23 cellular contexts compared by ENCODE assay signal in the genomic region with DNA sequence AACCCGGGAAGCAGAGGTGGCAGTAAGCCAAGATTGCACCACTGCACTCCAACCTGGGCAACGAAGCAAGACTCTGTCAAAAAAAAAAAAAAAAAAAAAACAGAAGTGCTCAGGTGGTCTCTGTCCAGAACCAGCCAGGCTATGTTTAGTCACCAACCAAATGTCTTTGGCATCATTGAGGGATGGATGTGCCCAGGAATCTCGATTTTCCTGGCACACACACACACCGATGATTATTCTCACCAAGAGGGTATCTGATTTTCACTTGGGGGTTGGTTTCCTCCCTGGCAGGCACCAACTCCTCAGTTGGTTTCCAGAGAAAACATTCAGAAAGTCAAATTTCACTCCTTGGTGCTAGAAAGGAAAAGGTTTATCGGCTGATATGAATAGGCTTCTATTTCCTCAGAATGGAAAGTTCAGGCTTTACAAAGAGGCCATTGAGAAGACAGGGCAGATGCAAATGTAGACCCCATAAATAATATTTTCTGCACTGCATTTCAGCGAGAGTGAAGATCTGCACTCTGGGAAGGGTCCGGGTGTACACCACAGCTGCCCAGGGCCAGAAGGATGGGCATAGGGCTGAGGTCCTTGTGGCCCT.
DNase-seq lines count a peak whose midpoint lies in the region; ATAC-seq, FAIRE-seq and TF ChIP-seq lines count a peak whose summit lies in the region.
"Had no signal": no experiment of that assay in that cellular context is flagged by ENCODE, and none has a peak within 500 bp of the region (broad histone marks: within the 10 kb centered on the region; RNA-seq: fewer than 3 reads in every experiment).

No MANE protein-coding gene starts in this region.

- no peak for TF ChIP-seq POLR2A in endothelial cell of umbilical vein (IDR thresholded peaks at IDR 0.05; ENCODE audit: low read depth, low read length)
- TF ChIP-seq POLR2A in suprapubic skin (IDR thresholded peaks at IDR 0.05), result no peak

- H3K9me3 ChIP-seq in MG63, result no peaks in the 10 kb centered on the region
- H3K9me3 ChIP-seq in endothelial cell of umbilical vein (replicated peaks; ENCODE audit: control insufficient read depth, insufficient read depth, low read length), result no peaks in the 10 kb centered on the region
- no peaks in the 10 kb centered on the region for H3K9me3 ChIP-seq in suprapubic skin

- no peaks in the 10 kb centered on the region for H3K27me3 ChIP-seq in MG63
- no peaks in the 10 kb centered on the region for H3K27me3 ChIP-seq in endothelial cell of umbilical vein (ENCODE audit: control insufficient read depth in 2 of 2, insufficient read depth in 2 of 2, low read length in 2 of 2)
- H3K27me3 ChIP-seq in suprapubic skin, result no peaks in the 10 kb centered on the region

- FAIRE-seq in endothelial cell of umbilical vein (lab: Jason Lieb, UNC), result no peak
- FAIRE-seq: GM19239, HTR-8/SVneo had no signal

- peak overlapping the region; percentile 67 for H3K27ac ChIP-seq in endothelial cell of umbilical vein (ENCODE audit: insufficient read depth, low read depth, low read length)
- H3K27ac ChIP-seq in suprapubic skin, result no peak overlapping the region

- no peaks in the 10 kb centered on the region for H3K9me1 ChIP-seq in endothelial cell of umbilical vein (replicated peaks; ENCODE audit: control insufficient read depth, extremely low read depth, insufficient read depth, low read length)

- dilution Hi-C loops in endothelial cell of umbilical vein (cut with MboI; ENCODE audit: extremely low pct_ligation_motif_present, low sequenced_read_pairs), result no loop called here

- peak overlapping the region; percentile 12 for H3K9ac ChIP-seq in endothelial cell of umbilical vein (replicated peaks; ENCODE audit: extremely low read depth, insufficient read depth, low read length)

- H2AFZ ChIP-seq in endothelial cell of umbilical vein (ENCODE audit: low read depth, low read length), result no peak overlapping the region

- CTCF ChIA-PET in endothelial cell of umbilical vein (lab: Charles Lee), result interaction anchor here (0.7 to 1.6 kb wide), 2 partner anchors 9 to 823 kb away, joined by 4 to 5 read pairs; no protein-coding TSS in a partner anchor

- intact Hi-C loops in endothelial cell of umbilical vein (cut with micrococcal nuclease), result loop anchor here (5.0 kb wide), 1 partner anchor 100 kb away; no protein-coding TSS in a partner anchor

- ATAC-seq in HG02840 (IDR thresholded peaks at IDR 0.05; ENCODE audit: low FRiP score, unreplicated experiment), result no peak
- ATAC-seq: SK-N-SH treated with all-trans-retinoic acid at 6 μM for 48 hours had no signal

- peaks cover 31% of the 10 kb centered on the region for H3K36me3 ChIP-seq in MG63
- H3K36me3 ChIP-seq in endothelial cell of umbilical vein (ENCODE audit: control insufficient read depth in 2 of 2, extremely low read depth in 1 of 2, insufficient read depth in 2 of 2, low read length in 2 of 2), result peaks cover 0 to 5% of the 10 kb centered on the region in 2 experiments
- H3K36me3 ChIP-seq in suprapubic skin, result peaks cover 4% of the 10 kb centered on the region

- H3K79me2 ChIP-seq in endothelial cell of umbilical vein (ENCODE audit: control insufficient read depth, insufficient read depth, low read length), result no peaks in the 10 kb centered on the region

- TF ChIP-seq CTCF in endothelial cell of umbilical vein (IDR thresholded peaks at IDR 0.05; ENCODE audit: extremely low read depth in 1 of 2, insufficient read depth in 1 of 2, low read depth in 1 of 2, low read length in 2 of 2), result no peak
- TF ChIP-seq CTCF in suprapubic skin (IDR thresholded peaks at IDR 0.05), result no peak

- H3K4me1 ChIP-seq in endothelial cell of umbilical vein (ENCODE audit: control insufficient read depth, extremely low read depth, insufficient read depth, low read length) (peaks cover 21% of the 10 kb centered on the region), suprapubic skin (peaks cover 9% of the 10 kb centered on the region)

- no TSS peak for BruUV-seq in endothelial cell of umbilical vein (replicated peaks; lab: Mats Ljungman, UMichigan)

- POLR2A ChIA-PET in endothelial cell of umbilical vein (lab: Charles Lee), result no interaction called here

- in situ Hi-C loops in SK-MEL-5 (cut with HindIII; ENCODE audit: low pct_unique_long_range_greater_than_20kb, low sequenced_read_pairs), result no loop called here

- no peak overlapping the region for H3K4me3 ChIP-seq in MG63
- H3K4me3 ChIP-seq in endothelial cell of umbilical vein (replicated peaks in 1 of 3; ENCODE audit: insufficient read depth in 1 of 3, low read depth in 1 of 3, low read length in 3 of 3), result no peak overlapping the region
- H3K4me3 ChIP-seq in suprapubic skin, result no peak overlapping the region

- no peak for TF ChIP-seq EP300 in suprapubic skin (IDR thresholded peaks at IDR 0.05)

- no peaks in the 10 kb centered on the region for H4K20me1 ChIP-seq in endothelial cell of umbilical vein (replicated peaks; ENCODE audit: control insufficient read depth, extremely low read depth, insufficient read depth, low read length)

- no peak overlapping the region for H3K4me2 ChIP-seq in endothelial cell of umbilical vein (ENCODE audit: insufficient read depth, low read length)

- 63% methylated on average over 7 of the region's 7 CpGs for WGBS in suprapubic skin

- peak; percentile 56 for DNase-seq in MG63
- DNase-seq in SK-MEL-5 (ENCODE audit: low read depth, low spot score), result peak; percentile 84
- peak; percentile 11 for DNase-seq in endothelial cell of umbilical vein (ENCODE audit: low read depth, low spot score)
- DNase-seq in pons (ENCODE audit: low spot score), result peak; percentile 56
- DNase-seq in NCI-H1417 treated with DMSO at 0.1 percent for 48 hours (lab: John Stamatoyannopoulos, UW), result no peak
- no peak for DNase-seq in suprapubic skin (ENCODE audit: low spot score in 2 of 2)
- DNase-seq: COR-L47; DMS 273 treated with DMSO at 0.1 percent for 48 hours; GDM1; H9; Karpas-422; NCI-H1048; NCI-H146; NCI-H2081; NCI-H2171 treated with DMSO at 0.1 percent for 48 hours; NCI-H446; NCI-H748 treated with DMSO at 0.1 percent for 48 hours; NK-92 treated with Interleukin-12 subunit alpha and Interleukin-12 subunit beta, amount 100 ng/mL, for 24 hours; SHP77 treated with DMSO at 0.1 percent for 48 hours had no signal

TF ChIP-seq in endothelial cell of umbilical vein, 7 proteins besides CTCF, POLR2A, EP300 and RAD21:
- TF ChIP-seq, protein P1, sequence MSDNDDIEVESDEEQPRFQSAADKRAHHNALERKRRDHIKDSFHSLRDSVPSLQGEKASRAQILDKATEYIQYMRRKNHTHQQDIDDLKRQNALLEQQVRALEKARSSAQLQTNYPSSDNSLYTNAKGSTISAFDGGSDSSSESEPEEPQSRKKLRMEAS (IDR thresholded peaks at IDR 0.05; ENCODE audit: insufficient read depth, insufficient read length), result no peak
- TF ChIP-seq MYC (IDR thresholded peaks at IDR 0.05; ENCODE audit: low read depth, low read length), result no peak

Comparison
In these comparisons a context has a peak if more than half of its experiments do, and no peak if none do; other contexts are left out.
1. DNase-seq: peak in MG63 (single experiment), SK-MEL-5 (single experiment), endothelial cell of umbilical vein (single experiment) and pons (single experiment); none in NCI-H1417 treated with DMSO at 0.1 percent for 48 hours (single experiment) and suprapubic skin (0 of 2).